Comparison of ENCODE assay signal across 18 cellular contexts in the genomic region with DNA sequence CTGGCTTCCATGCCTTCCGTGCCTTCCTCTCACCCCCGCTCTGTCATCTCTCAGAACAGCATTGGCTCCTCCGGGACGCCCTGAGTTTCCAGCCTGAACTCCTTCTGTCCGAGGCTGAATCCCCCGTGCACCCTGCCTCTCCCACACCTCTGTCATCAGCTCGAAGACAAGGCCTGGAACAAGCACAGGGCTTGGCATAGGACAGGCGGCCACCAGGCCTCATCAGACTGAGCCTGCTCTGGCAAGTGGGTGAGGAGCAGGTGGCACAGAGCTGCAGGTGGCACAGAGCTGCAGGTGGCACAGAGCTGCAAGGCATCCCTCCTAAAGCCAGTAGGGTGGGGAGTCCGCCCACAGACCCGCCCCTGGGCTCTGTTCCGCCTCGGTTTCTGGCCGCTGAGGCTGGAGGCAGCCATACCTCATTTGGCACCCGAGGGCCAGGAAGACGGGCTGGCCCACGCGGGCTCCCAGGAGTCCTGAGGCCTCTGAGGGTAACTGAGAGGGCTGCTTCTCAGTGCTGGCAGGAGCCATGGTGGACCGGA.
A peak's percentile ranks its signal among the peaks of the same experiment; 100 is the strongest.
DNase-seq lines count a peak whose midpoint lies in the region; ATAC-seq, FAIRE-seq and TF ChIP-seq lines count a peak whose summit lies in the region.
"Had no signal": no experiment of that assay in that cellular context is flagged by ENCODE, and none has a peak within 500 bp of the region (broad histone marks: within the 10 kb centered on the region; RNA-seq: fewer than 3 reads in every experiment).

No MANE protein-coding gene starts in this region.

- H3K9me2 ChIP-seq in OCI-LY1 (ENCODE audit: low read depth, low read length), result no peaks in the 10 kb centered on the region

- H3K4me3 Mint-ChIP-seq in memory B cell, result no peak overlapping the region
- H3K4me3 Mint-ChIP-seq: activated naive CD4-positive, alpha-beta T cell treated with anti-CD3 and anti-CD28 coated beads, Interleukin-2, amount 50 U/mL, for 24 hours; HFFc6 had no signal

- no peak overlapping the region for H2AFZ ChIP-seq in OCI-LY1 (ENCODE audit: low read length)

- DNase-seq in DMS153 treated with DMSO at 0.1 percent for 48 hours (lab: John Stamatoyannopoulos, UW; ENCODE audit: unreplicated experiment) (peak; percentile 42), NCI-H1417 (lab: John Stamatoyannopoulos, UW) (peak in 2 of 3 experiments; percentile 77 to 89), memory B cell (ENCODE audit: low spot score in 2 of 2) (no peak), kidney (no peak), gastrocnemius medialis (no peak), NCI-H748 (lab: John Stamatoyannopoulos, UW; ENCODE audit: unreplicated experiment) (no peak)
- DNase-seq: activated CD4-positive, alpha-beta T cell treated with anti-CD3 and anti-CD28 coated beads for 4 hours; Caco-2; cortex of kidney; HFFc6; SW 1271; tibial artery had no signal

- H3F3A ChIP-seq in OCI-LY1 (ENCODE audit: insufficient read depth, low read length), result peaks cover 3% of the 10 kb centered on the region; the same call in 1 of the 2 replicates

- ATAC-seq in memory B cell (ENCODE audit: low read depth) (peak; percentile 63), gastrocnemius medialis (no peak), HG03571 (IDR thresholded peaks at IDR 0.05; ENCODE audit: unreplicated experiment) (no peak)

- H3K27me3 ChIP-seq in OCI-LY1 (ENCODE audit: insufficient read depth, low read length) (no peaks in the 10 kb centered on the region), gastrocnemius medialis (no peaks in the 10 kb centered on the region)
- H3K27me3 ChIP-seq: tibial artery had no signal

- no peak for TF ChIP-seq CTCF in OCI-LY1 (IDR thresholded peaks at IDR 0.05; ENCODE audit: low read length)
- TF ChIP-seq CTCF in kidney (IDR thresholded peaks at IDR 0.05; ENCODE audit: borderline replicate concordance, extremely low read depth, insufficient read depth), result no peak
- no peak for TF ChIP-seq CTCF in gastrocnemius medialis (IDR thresholded peaks at IDR 0.05 in 4 of 5, conservative IDR thresholded peaks at IDR 0.05 in 1 of 5)

- peaks cover under 1% of the 10 kb centered on the region; the same call in 1 of the 2 replicates for H3K36me3 ChIP-seq in OCI-LY1 (ENCODE audit: insufficient read depth, low read length)
- H3K36me3 ChIP-seq in kidney (ENCODE audit: control insufficient read depth in 1 of 2, insufficient read depth in 2 of 2, low read length in 2 of 2), result no peaks in the 10 kb centered on the region
- peaks cover 0 to 16% of the 10 kb centered on the region in 2 donors for H3K36me3 ChIP-seq in gastrocnemius medialis

- H3K27me3 Mint-ChIP-seq in memory B cell, result no peaks in the 10 kb centered on the region
- H3K27me3 Mint-ChIP-seq: activated naive CD4-positive, alpha-beta T cell treated with anti-CD3 and anti-CD28 coated beads, Interleukin-2, amount 50 U/mL, for 24 hours had no signal

- H3K79me2 ChIP-seq in OCI-LY1 (ENCODE audit: insufficient read depth, low read length), result no peaks in the 10 kb centered on the region

- H3K27ac Mint-ChIP-seq in memory B cell, result no peak overlapping the region
- H3K27ac Mint-ChIP-seq: activated naive CD4-positive, alpha-beta T cell treated with anti-CD3 and anti-CD28 coated beads, Interleukin-2, amount 50 U/mL, for 24 hours; HFFc6 had no signal

- H3K4me3 ChIP-seq in OCI-LY1 (ENCODE audit: low read depth, low read length, poor library complexity, severe bottlenecking) (peak overlapping the region; percentile 10), kidney (ENCODE audit: low read length in 2 of 2) (no peak overlapping the region), gastrocnemius medialis (no peak overlapping the region)
- H3K4me3 ChIP-seq: skin epidermis, tibial artery had no signal

- no peaks in the 10 kb centered on the region for H3K9me3 ChIP-seq in OCI-LY1 (ENCODE audit: low read length)
- H3K9me3 ChIP-seq in kidney (ENCODE audit: control insufficient read depth in 1 of 2, low read length in 2 of 2), result no peaks in the 10 kb centered on the region
- no peaks in the 10 kb centered on the region for H3K9me3 ChIP-seq in gastrocnemius medialis
- H3K9me3 ChIP-seq: Caco-2, tibial artery had no signal

- in situ Hi-C loops in gastrocnemius medialis (cut with MboI; ENCODE audit: low sequenced_read_pairs in 4 of 4), result no loop called here

- intact Hi-C loops in kidney (cut with DNase I), result no loop called here
- intact Hi-C loops in gastrocnemius medialis (cut with DNase I; ENCODE audit: low total_unique reads), result no loop called here

- TF ChIP-seq POLR2A in gastrocnemius medialis (IDR thresholded peaks at IDR 0.05), result no peak

- H3K9ac ChIP-seq in OCI-LY1 (ENCODE audit: low read length), result no peak overlapping the region
- H3K9ac ChIP-seq in kidney (ENCODE audit: low read length in 2 of 2), result no peak overlapping the region
- H3K9ac ChIP-seq: KMS-11 had no signal

- H3K27ac ChIP-seq in OCI-LY1 (ENCODE audit: low read depth, low read length, poor library complexity, severe bottlenecking), result peak overlapping the region; percentile 3
- H3K27ac ChIP-seq in kidney (ENCODE audit: low read depth in 2 of 2, low read length in 2 of 2), result no peak overlapping the region
- no peak overlapping the region for H3K27ac ChIP-seq in gastrocnemius medialis
- H3K27ac ChIP-seq: KMS-11, skin epidermis, tibial artery had no signal

- no peak for FAIRE-seq in kidney (lab: Jason Lieb, UNC)
- FAIRE-seq: islet of Langerhans had no signal

- H3K4me1 Mint-ChIP-seq in memory B cell, result peaks cover 8% of the 10 kb centered on the region
- H3K4me1 Mint-ChIP-seq: activated naive CD4-positive, alpha-beta T cell treated with anti-CD3 and anti-CD28 coated beads, Interleukin-2, amount 50 U/mL, for 24 hours had no signal

- H3K4me1 ChIP-seq in OCI-LY1 (ENCODE audit: insufficient read depth, low read length, severe bottlenecking) (peaks cover 18% of the 10 kb centered on the region), kidney (ENCODE audit: control insufficient read depth in 1 of 2, insufficient read depth in 1 of 2, low read depth in 1 of 2, low read length in 2 of 2) (peaks cover 0 to 2% of the 10 kb centered on the region in 2 donors), gastrocnemius medialis (no peaks in the 10 kb centered on the region)
- H3K4me1 ChIP-seq: tibial artery had no signal

- peak overlapping the region; percentile 40; the same call in 1 of the 2 replicates for H3K4me2 ChIP-seq in OCI-LY1 (ENCODE audit: low read length)
- H3K4me2 ChIP-seq: KMS-11 had no signal

- H4K20me1 ChIP-seq in OCI-LY1 (ENCODE audit: insufficient read depth, low read length), result no peaks in the 10 kb centered on the region

- peaks cover 2% of the 10 kb centered on the region for H3K9me3 Mint-ChIP-seq in memory B cell
- H3K9me3 Mint-ChIP-seq: activated naive CD4-positive, alpha-beta T cell treated with anti-CD3 and anti-CD28 coated beads, Interleukin-2, amount 50 U/mL, for 24 hours; HFFc6 had no signal

- H3K36me3 Mint-ChIP-seq in memory B cell, result peaks cover 3% of the 10 kb centered on the region

Comparison
In these comparisons a context has a peak if more than half of its experiments do, and no peak if none do; other contexts are left out.
1. DNase-seq: peak in DMS153 treated with DMSO at 0.1 percent for 48 hours (single experiment) and NCI-H1417 (2 of 3); none in memory B cell (0 of 2), kidney (single experiment), gastrocnemius medialis (0 of 2) and NCI-H748 (single experiment).